9 cellular contexts compared by ENCODE assay signal in genomic region chr2:62216616-62217015, GRCh38. TPM values are rescaled to one million over a fixed set of nuclear protein-coding genes. Genes with fewer than 3 reads are reported as not detected.
DNase-seq lines count a peak whose midpoint lies in the region; ATAC-seq lines count a peak whose summit lies in the region.
"Had no signal": no experiment of that assay in that cellular context is flagged by ENCODE, and none has a peak within 500 bp of the region (broad histone marks: within the 10 kb centered on the region; RNA-seq: fewer than 3 reads in every experiment).

No MANE protein-coding gene starts in this region.

- WGBS in right cardiac atrium = 60% methylated on average over 8 of the region's 8 CpGs

- H3K27ac ChIP-seq in right cardiac atrium (ENCODE audit: low read length) = peak overlapping the region; percentile 79
- no peak overlapping the region for H3K27ac ChIP-seq in SJCRH30

- H3K4me3 ChIP-seq in right cardiac atrium (ENCODE audit: low read length) (no peak overlapping the region), SJCRH30 (no peak overlapping the region)

- ATAC-seq in right cardiac atrium = peak; percentile 75 to 84
- peak; percentile 68 for ATAC-seq in stimulated activated effector memory CD8-positive, alpha-beta T cell treated with anti-CD3 and anti-CD28 coated beads, Interleukin-12 subunit alpha, Interleukin-12 subunit beta, amount 100 ng/mL, for 72 hours

- H3K4me3 Mint-ChIP-seq in stimulated activated effector memory CD8-positive, alpha-beta T cell treated with anti-CD3 and anti-CD28 coated beads, Interleukin-12 subunit alpha, Interleukin-12 subunit beta, amount 100 ng/mL, for 72 hours = peak overlapping the region; percentile 20
- no peak overlapping the region for H3K4me3 Mint-ChIP-seq in activated T-helper 2 cell treated with anti-CD3 and anti-CD28 coated beads, Interferon-gamma antibody, Interleukin-2, Interleukin-4, amounts not matched to agents 10 μg/mL and 5 μg/mL and 100 μg/mL, durations not matched to agents 14 hours and 24 hours and 36 hours (ENCODE audit: low read depth)

- intact Hi-C loops in right cardiac atrium (cut with DNase I) = loop anchor here in 1 of 4 donors (10.0 kb wide), 1 partner anchor 222 kb away; no protein-coding TSS in a partner anchor
- intact Hi-C loops in activated T-helper 2 cell treated with anti-CD3 and anti-CD28 coated beads, Interferon-gamma antibody, Interleukin-2, Interleukin-4, amounts not matched to agents 10 μg/mL and 5 μg/mL and 100 μg/mL, durations not matched to agents 14 hours and 24 hours and 36 hours (cut with micrococcal nuclease) = no loop called here

- H3K27me3 Mint-ChIP-seq in activated T-helper 2 cell treated with anti-CD3 and anti-CD28 coated beads, Interferon-gamma antibody, Interleukin-2, Interleukin-4, amounts not matched to agents 10 μg/mL and 5 μg/mL and 100 μg/mL, durations not matched to agents 14 hours and 24 hours and 36 hours (ENCODE audit: low read depth) = no peaks in the 10 kb centered on the region

- H3K4me1 ChIP-seq in right cardiac atrium (ENCODE audit: control insufficient read depth, insufficient read depth, low read length) (peaks cover 28% of the 10 kb centered on the region), SJCRH30 (no peaks in the 10 kb centered on the region)

- H3K27me3 ChIP-seq in right cardiac atrium (ENCODE audit: control insufficient read depth, insufficient read depth) = no peaks in the 10 kb centered on the region
- no peaks in the 10 kb centered on the region for H3K27me3 ChIP-seq in SJCRH30

- H3K4me1 Mint-ChIP-seq in stimulated activated effector memory CD8-positive, alpha-beta T cell treated with anti-CD3 and anti-CD28 coated beads, Interleukin-12 subunit alpha, Interleukin-12 subunit beta, amount 100 ng/mL, for 72 hours = peaks cover 94% of the 10 kb centered on the region
- peaks cover 46% of the 10 kb centered on the region for H3K4me1 Mint-ChIP-seq in activated T-helper 2 cell treated with anti-CD3 and anti-CD28 coated beads, Interferon-gamma antibody, Interleukin-2, Interleukin-4, amounts not matched to agents 10 μg/mL and 5 μg/mL and 100 μg/mL, durations not matched to agents 14 hours and 24 hours and 36 hours (ENCODE audit: low read depth)

- peaks cover 6% of the 10 kb centered on the region for H3K9me3 Mint-ChIP-seq in stimulated activated effector memory CD8-positive, alpha-beta T cell treated with anti-CD3 and anti-CD28 coated beads, Interleukin-12 subunit alpha, Interleukin-12 subunit beta, amount 100 ng/mL, for 72 hours
- peaks cover 16% of the 10 kb centered on the region for H3K9me3 Mint-ChIP-seq in activated T-helper 2 cell treated with anti-CD3 and anti-CD28 coated beads, Interferon-gamma antibody, Interleukin-2, Interleukin-4, amounts not matched to agents 10 μg/mL and 5 μg/mL and 100 μg/mL, durations not matched to agents 14 hours and 24 hours and 36 hours

- H3K36me3 ChIP-seq in SJCRH30 = no peaks in the 10 kb centered on the region

- H3K36me3 Mint-ChIP-seq in stimulated activated effector memory CD8-positive, alpha-beta T cell treated with anti-CD3 and anti-CD28 coated beads, Interleukin-12 subunit alpha, Interleukin-12 subunit beta, amount 100 ng/mL, for 72 hours = peaks cover 1% of the 10 kb centered on the region
- peaks cover 68% of the 10 kb centered on the region for H3K36me3 Mint-ChIP-seq in activated T-helper 2 cell treated with anti-CD3 and anti-CD28 coated beads, Interferon-gamma antibody, Interleukin-2, Interleukin-4, amounts not matched to agents 10 μg/mL and 5 μg/mL and 100 μg/mL, durations not matched to agents 14 hours and 24 hours and 36 hours (ENCODE audit: low read depth)

- H3K9me3 ChIP-seq in right cardiac atrium (ENCODE audit: control insufficient read depth, low read length) (no peaks in the 10 kb centered on the region), SJCRH30 (replicated peaks) (no peaks in the 10 kb centered on the region; the same call in 1 of the 2 replicates)

- peak; percentile 34 for DNase-seq in HPDE6-E6E7 (ENCODE audit: extremely low spot score)
- DNase-seq in amniotic epithelial cell (ENCODE audit: low read depth) = peak; percentile 96
- peak in 2 of 3 donors; percentile 61 to 79 for DNase-seq in right cardiac atrium
- no peak for DNase-seq in stimulated activated effector memory CD8-positive, alpha-beta T cell treated with anti-CD3 and anti-CD28 coated beads, Interleukin-12 subunit alpha, Interleukin-12 subunit beta, amount 100 ng/mL, for 72 hours (ENCODE audit: low spot score in 2 of 2)
- DNase-seq in central memory CD4-positive, alpha-beta T cell = no peak
- DNase-seq in Kasumi-1 (lab: John Stamatoyannopoulos, UW) = no peak
- no peak for DNase-seq in activated T-helper 2 cell treated with anti-CD3 and anti-CD28 coated beads, Interferon-gamma antibody, Interleukin-2, Interleukin-4, amounts not matched to agents 10 μg/mL and 5 μg/mL and 100 μg/mL, durations not matched to agents 14 hours and 24 hours and 36 hours (ENCODE audit: low spot score)
- no peak for DNase-seq in SJCRH30
- DNase-seq: NCI-H1105 treated with DMSO at 0.1 percent for 48 hours had no signal

- peak overlapping the region; percentile 73 for H3K27ac Mint-ChIP-seq in stimulated activated effector memory CD8-positive, alpha-beta T cell treated with anti-CD3 and anti-CD28 coated beads, Interleukin-12 subunit alpha, Interleukin-12 subunit beta, amount 100 ng/mL, for 72 hours
- no peak overlapping the region for H3K27ac Mint-ChIP-seq in activated T-helper 2 cell treated with anti-CD3 and anti-CD28 coated beads, Interferon-gamma antibody, Interleukin-2, Interleukin-4, amounts not matched to agents 10 μg/mL and 5 μg/mL and 100 μg/mL, durations not matched to agents 14 hours and 24 hours and 36 hours

RNA-seq across cellular contexts. Expression of gene B3GNT2, which starts 20.7 kb away (rescaled TPM):
- total RNA-seq in right cardiac atrium = 10 to 100 TPM; 14.5 to 17.4 (median 17.0) TPM
- polyA plus RNA-seq in right cardiac atrium = 14.1 TPM
- 29.0 and 29.3 TPM in 2 replicates for total RNA-seq in activated T-helper 2 cell treated with anti-CD3 and anti-CD28 coated beads, Interferon-gamma antibody, Interleukin-2, Interleukin-4, amounts not matched to agents 10 μg/mL and 5 μg/mL and 100 μg/mL, durations not matched to agents 14 hours and 24 hours and 36 hours
- total RNA-seq in SJCRH30 (2014; rRNA removed; shearing (Covaris generic)) = 13.6 and 15.8 TPM in 2 replicates

Comparison
In these comparisons a context has a peak if more than half of its experiments do, and no peak if none do; other contexts are left out.
1. DNase-seq: peak in HPDE6-E6E7 (single experiment), amniotic epithelial cell (single experiment) and right cardiac atrium (2 of 3); none in stimulated activated effector memory CD8-positive, alpha-beta T cell treated with anti-CD3 and anti-CD28 coated beads, Interleukin-12 subunit alpha, Interleukin-12 subunit beta, amount 100 ng/mL, for 72 hours (0 of 2), central memory CD4-positive, alpha-beta T cell (single experiment), Kasumi-1 (0 of 2), activated T-helper 2 cell treated with anti-CD3 and anti-CD28 coated beads, Interferon-gamma antibody, Interleukin-2, Interleukin-4, amounts not matched to agents 10 μg/mL and 5 μg/mL and 100 μg/mL, durations not matched to agents 14 hours and 24 hours and 36 hours (single experiment) and SJCRH30 (0 of 2).